In genomic region chr2:67322361-67323001, GRCh38 we compare ENCODE assay signal across 9 cellular contexts.
DNase-seq lines count a peak whose midpoint lies in the region; ATAC-seq, FAIRE-seq and TF ChIP-seq lines count a peak whose summit lies in the region.
"Had no signal": no experiment of that assay in that cellular context is flagged by ENCODE, and none has a peak within 500 bp of the region (broad histone marks: within the 10 kb centered on the region; RNA-seq: fewer than 3 reads in every experiment).

No MANE protein-coding gene starts in this region.

- H3K9me3 ChIP-seq in A549 (no peaks in the 10 kb centered on the region), HEK293 (ENCODE audit: control insufficient read depth, insufficient read depth, low read depth, low read length) (no peaks in the 10 kb centered on the region)

- H3K27ac ChIP-seq in A549 (peak overlapping the region; percentile 34 to 58; a peak in 5 of 6 replicates), HEK293 (ENCODE audit: extremely low read depth, low read depth, low read length) (no peak overlapping the region), RWPE1 (no peak overlapping the region), foreskin keratinocyte (peak overlapping the region; percentile 37)

- H3K4me2 ChIP-seq in A549: peak overlapping the region; percentile 17; the same call in 1 of the 3 replicates

- FAIRE-seq in A549 (lab: Jason Lieb, UNC): peak; percentile 87

- H3K36me3 ChIP-seq in HEK293 (ENCODE audit: control insufficient read depth in 2 of 2, insufficient read depth in 1 of 2, low read length in 2 of 2): no peaks in the 10 kb centered on the region

- DNase-seq in A549 (ENCODE audit: low read depth in 1 of 2, low spot score in 1 of 2) (peak; percentile 49 to 83), RWPE1 (ENCODE audit: low spot score) (peak; percentile 62), foreskin keratinocyte (peak in 1 of 2 donors; percentile 52), renal cortical epithelial cell (ENCODE audit: low read depth) (peak; percentile 70)
- DNase-seq: activated naive CD8-positive, alpha-beta T cell treated with anti-CD3 and anti-CD28 coated beads, Interleukin-2, amount 10 ng/mL, durations not matched to agents 7 days and 5 days had no signal

- POLR2A ChIA-PET in A549 (lab: Yijun Ruan, JAX) (no interaction called here), HEK293 (lab: Yijun Ruan, JAX) (no interaction called here), RWPE1 (lab: Yijun Ruan, JAX; ENCODE audit: low non-redundant PET) (no interaction called here)

- peak; percentile 91 to 92 for TF ChIP-seq RAD21 in A549 (conservative IDR thresholded peaks at IDR 0.05 in 1 of 2, IDR thresholded peaks at IDR 0.05 in 1 of 2)

- TF ChIP-seq CTCF in A549 (IDR thresholded peaks at IDR 0.05): peak; percentile 78
- peak; percentile 82 for TF ChIP-seq CTCF in HEK293 (tag by site-specific recombination; IDR thresholded peaks at IDR 0.05)
- peak; percentile 75 for TF ChIP-seq CTCF in RWPE1 (conservative IDR thresholded peaks at IDR 0.05; ENCODE audit: low read depth)
- TF ChIP-seq CTCF in foreskin keratinocyte (conservative IDR thresholded peaks at IDR 0.05): peak; percentile 72

- 26% methylated on average over 3 of the region's 3 CpGs for WGBS in A549 (ENCODE audit: missing lambda C conversion rate)

- TF ChIP-seq POLR2A in A549 (IDR thresholded peaks at IDR 0.05; ENCODE audit: low read length): no peak

- ATAC-seq in A549 (peak; percentile 98 to 100), foreskin keratinocyte (peak; percentile 55), HG03469 (IDR thresholded peaks at IDR 0.05; ENCODE audit: unreplicated experiment) (no peak), HG02571 (IDR thresholded peaks at IDR 0.05; ENCODE audit: unreplicated experiment) (no peak), HG03521 (IDR thresholded peaks at IDR 0.05; ENCODE audit: unreplicated experiment) (no peak)

- CTCF ChIA-PET in A549 (lab: Yijun Ruan, JAX): interaction anchor here (0.6 to 2.0 kb wide), 24 partner anchors 9 to 890 kb away, joined by 3 to 6 read pairs (median 3); partner anchors contain the start of gene ETAA1
- CTCF ChIA-PET in HEK293 (lab: Yijun Ruan, JAX): interaction anchor here (0.5 to 1.1 kb wide), 5 partner anchors 16 to 278 kb away, joined by 3 to 4 read pairs (median 3); no protein-coding TSS in a partner anchor
- CTCF ChIA-PET in RWPE1 (lab: Yijun Ruan, JAX): interaction anchor here (0.6 to 0.7 kb wide), 4 partner anchors 58 to 479 kb away, joined by 3 to 4 read pairs (median 4); no protein-coding TSS in a partner anchor

- no peak overlapping the region for H3K4me3 ChIP-seq in A549
- H3K4me3 ChIP-seq in HEK293 (ENCODE audit: low read depth, low read length): no peak overlapping the region

- no peak for TF ChIP-seq EP300 in A549 (IDR thresholded peaks at IDR 0.05)

- H3K4me1 ChIP-seq in A549 (peaks cover 5% of the 10 kb centered on the region; the same call in 1 of the 3 replicates), HEK293 (ENCODE audit: control insufficient read depth, insufficient read depth, low read length) (peaks cover 18% of the 10 kb centered on the region; the same call in 1 of the 2 replicates), foreskin keratinocyte (no peaks in the 10 kb centered on the region)

- H3K27me3 ChIP-seq in foreskin keratinocyte: no peaks in the 10 kb centered on the region

TF ChIP-seq in A549, 52 proteins besides CTCF, POLR2A, EP300 and RAD21:
- TF ChIP-seq CEBPB (IDR thresholded peaks at IDR 0.05) (no peak), HMGXB4 (CRISPR knock-in tag; IDR thresholded peaks at IDR 0.05; ENCODE audit: borderline replicate concordance) (no peak), SMC3 (IDR thresholded peaks at IDR 0.05) (peak; percentile 89)
- TF ChIP-seq, protein P1, sequence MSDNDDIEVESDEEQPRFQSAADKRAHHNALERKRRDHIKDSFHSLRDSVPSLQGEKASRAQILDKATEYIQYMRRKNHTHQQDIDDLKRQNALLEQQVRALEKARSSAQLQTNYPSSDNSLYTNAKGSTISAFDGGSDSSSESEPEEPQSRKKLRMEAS (IDR thresholded peaks at IDR 0.05): peak; percentile 50

TF ChIP-seq in HEK293, 187 proteins besides CTCF, POLR2A, EP300 and RAD21 (continues in another document):
- TF ChIP-seq, protein P2, sequence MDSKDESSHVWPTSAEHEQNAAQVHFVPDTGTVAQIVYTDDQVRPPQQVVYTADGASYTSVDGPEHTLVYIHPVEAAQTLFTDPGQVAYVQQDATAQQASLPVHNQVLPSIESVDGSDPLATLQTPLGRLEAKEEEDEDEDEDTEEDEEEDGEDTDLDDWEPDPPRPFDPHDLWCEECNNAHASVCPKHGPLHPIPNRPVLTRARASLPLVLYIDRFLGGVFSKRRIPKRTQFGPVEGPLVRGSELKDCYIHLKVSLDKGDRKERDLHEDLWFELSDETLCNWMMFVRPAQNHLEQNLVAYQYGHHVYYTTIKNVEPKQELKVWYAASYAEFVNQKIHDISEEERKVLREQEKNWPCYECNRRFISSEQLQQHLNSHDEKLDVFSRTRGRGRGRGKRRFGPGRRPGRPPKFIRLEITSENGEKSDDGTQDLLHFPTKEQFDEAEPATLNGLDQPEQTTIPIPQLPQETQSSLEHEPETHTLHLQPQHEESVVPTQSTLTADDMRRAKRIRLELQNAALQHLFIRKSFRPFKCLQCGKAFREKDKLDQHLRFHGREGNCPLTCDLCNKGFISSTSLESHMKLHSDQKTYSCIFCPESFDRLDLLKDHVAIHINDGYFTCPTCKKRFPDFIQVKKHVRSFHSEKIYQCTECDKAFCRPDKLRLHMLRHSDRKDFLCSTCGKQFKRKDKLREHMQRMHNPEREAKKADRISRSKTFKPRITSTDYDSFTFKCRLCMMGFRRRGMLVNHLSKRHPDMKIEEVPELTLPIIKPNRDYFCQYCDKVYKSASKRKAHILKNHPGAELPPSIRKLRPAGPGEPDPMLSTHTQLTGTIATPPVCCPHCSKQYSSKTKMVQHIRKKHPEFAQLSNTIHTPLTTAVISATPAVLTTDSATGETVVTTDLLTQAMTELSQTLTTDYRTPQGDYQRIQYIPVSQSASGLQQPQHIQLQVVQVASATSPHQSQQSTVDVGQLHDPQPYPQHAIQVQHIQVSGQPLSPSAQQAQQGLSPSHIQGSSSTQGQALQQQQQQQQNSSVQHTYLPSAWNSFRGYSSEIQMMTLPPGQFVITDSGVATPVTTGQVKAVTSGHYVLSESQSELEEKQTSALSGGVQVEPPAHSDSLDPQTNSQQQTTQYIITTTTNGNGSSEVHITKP (tag by site-specific recombination; IDR thresholded peaks at IDR 0.05): 0 out of 2 replicates have a peak, but pooled peaks have one; percentile 12
- TF ChIP-seq FEZF1 (tag by site-specific recombination; IDR thresholded peaks at IDR 0.05) (no peak), ZNF211 (tag by site-specific recombination; IDR thresholded peaks at IDR 0.05; ENCODE audit: low read depth) (no peak), ZNF843 (tag by site-specific recombination; IDR thresholded peaks at IDR 0.05) (no peak), HOXD13 (CRISPR knock-in tag; IDR thresholded peaks at IDR 0.05; ENCODE audit: borderline replicate concordance) (no peak), ZNF654 (tag by site-specific recombination; IDR thresholded peaks at IDR 0.05; ENCODE audit: low read depth) (peak; percentile 45), ZNF600 (tag by site-specific recombination; IDR thresholded peaks at IDR 0.05) (no peak), ZFP41 (tag by site-specific recombination; IDR thresholded peaks at IDR 0.05; ENCODE audit: borderline replicate concordance) (no peak), INSM2 (tag by site-specific recombination; IDR thresholded peaks at IDR 0.05) (no peak), ZNF335 (tag by site-specific recombination; conservative IDR thresholded peaks at IDR 0.05) (no peak)

Comparison
In these comparisons a context has a peak if more than half of its experiments do, and no peak if none do; other contexts are left out.
1. ATAC-seq: peak in A549 (2 of 2) and foreskin keratinocyte (single experiment); none in HG03469 (single experiment), HG02571 (single experiment) and HG03521 (single experiment).
2. H3K27ac ChIP-seq: peak in A549 (2 of 2) and foreskin keratinocyte (single experiment); none in HEK293 (single experiment) and RWPE1 (single experiment).
3. Of the 5 proteins assayed by ChIP-seq in both HEK293 and A549: peak only in HEK293: none; only in A549: none; in both: CTCF; in neither: 4.
4. Peak in every context shown above with its lines, with median percentiles within 50 percentile points of each other: CTCF ChIP-seq.